29 cellular contexts compared by ENCODE assay signal in the genomic region with DNA sequence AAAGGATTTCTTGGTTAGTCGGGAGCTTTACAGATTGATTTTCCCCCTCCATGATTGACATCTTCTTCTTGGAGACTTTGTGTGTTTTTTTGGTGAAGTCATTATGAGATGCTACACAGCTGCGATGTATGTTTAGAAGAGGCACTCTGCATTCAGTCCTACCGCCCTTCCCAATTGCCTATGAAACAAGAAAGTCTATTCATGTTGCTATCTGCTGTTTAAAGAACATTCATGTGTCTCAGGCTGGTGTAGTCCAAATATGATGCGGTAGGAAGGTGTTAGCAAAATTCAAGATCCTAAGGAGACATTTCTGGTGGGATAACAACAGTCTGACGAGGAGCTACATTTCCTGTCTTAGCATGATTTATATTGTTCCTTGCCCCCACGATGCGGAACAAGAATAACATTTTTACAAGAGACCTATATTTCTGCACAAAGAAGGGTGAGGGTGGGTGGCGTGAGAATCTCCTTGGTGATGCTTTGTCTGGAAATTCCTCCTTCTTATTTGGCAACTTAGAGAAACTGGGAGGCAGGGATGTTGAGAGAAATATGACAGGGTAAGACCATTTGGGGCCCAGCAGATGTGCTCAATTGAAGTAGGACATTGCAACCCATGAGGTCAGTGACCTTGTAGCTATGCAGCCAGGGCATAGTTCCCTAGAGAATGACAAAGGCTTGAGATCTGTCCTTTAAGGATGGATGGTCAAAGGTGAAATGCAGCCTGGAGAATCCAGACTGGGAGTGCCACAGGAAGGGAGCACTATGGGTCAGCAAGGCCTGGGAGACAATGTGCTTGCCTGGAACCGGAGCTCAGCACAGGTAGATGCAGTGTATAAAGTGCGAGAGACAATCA.
DNase-seq lines count a peak whose midpoint lies in the region; ATAC-seq and TF ChIP-seq lines count a peak whose summit lies in the region.
"Had no signal": no experiment of that assay in that cellular context is flagged by ENCODE, and none has a peak within 500 bp of the region (broad histone marks: within the 10 kb centered on the region; RNA-seq: fewer than 3 reads in every experiment).

No MANE protein-coding gene starts in this region.

- no peak overlapping the region for H3K27ac Mint-ChIP-seq in Caco-2 (ENCODE audit: unreplicated experiment)
- H3K27ac Mint-ChIP-seq: activated CD4-positive, alpha-beta T cell treated with anti-CD3 and anti-CD28 coated beads, Interleukin-2, amount 10 ng/mL, durations not matched to agents 7 days and 5 days; B cell; CD8-positive, alpha-beta T cell; HFFc6 had no signal

- H3K4me1 ChIP-seq in left ventricle myocardium inferior = peaks cover 61% of the 10 kb centered on the region
- peaks cover 9% of the 10 kb centered on the region for H3K4me1 ChIP-seq in right cardiac atrium (ENCODE audit: control insufficient read depth, insufficient read depth, low read length)
- H3K4me1 ChIP-seq in parathyroid adenoma = peaks cover 26% of the 10 kb centered on the region
- peaks cover 6% of the 10 kb centered on the region; the same call in 1 of the 2 replicates for H3K4me1 ChIP-seq in Caco-2

- no TSS peak for BruUV-seq in Caco-2 (replicated peaks; lab: Mats Ljungman, UMichigan)

- H3K9ac ChIP-seq in parathyroid adenoma = no peak overlapping the region

- TF ChIP-seq CTCF in left ventricle myocardium inferior (IDR thresholded peaks at IDR 0.05; ENCODE audit: borderline replicate concordance) = no peak
- no peak for TF ChIP-seq CTCF in parathyroid adenoma (IDR thresholded peaks at IDR 0.05)
- TF ChIP-seq CTCF in Caco-2 (IDR thresholded peaks at IDR 0.05; ENCODE audit: insufficient read depth in 1 of 2, low read depth in 1 of 2, low read length in 1 of 2, severe bottlenecking in 1 of 2, unreplicated experiment in 1 of 2) = no peak

- H3K4me1 Mint-ChIP-seq in Caco-2 (ENCODE audit: low read depth, unreplicated experiment) = peaks cover 7% of the 10 kb centered on the region
- H3K4me1 Mint-ChIP-seq: activated CD4-positive, alpha-beta T cell treated with anti-CD3 and anti-CD28 coated beads, Interleukin-2, amount 10 ng/mL, durations not matched to agents 7 days and 5 days; B cell had no signal

- no peaks in the 10 kb centered on the region for H3K36me3 Mint-ChIP-seq in Caco-2 (ENCODE audit: insufficient read depth, unreplicated experiment)
- H3K36me3 Mint-ChIP-seq: CD8-positive, alpha-beta T cell had no signal

- POLR2A ChIA-PET in Caco-2 (lab: Charles Lee) = no interaction called here

- H3K36me3 ChIP-seq in left ventricle myocardium inferior (no peaks in the 10 kb centered on the region), parathyroid adenoma (ENCODE audit: control insufficient read depth, insufficient read depth, low read length) (no peaks in the 10 kb centered on the region), Caco-2 (ENCODE audit: control insufficient read depth, insufficient read depth, low read length) (no peaks in the 10 kb centered on the region)
- H3K36me3 ChIP-seq: lower lobe of right lung, neutrophil, prostate gland had no signal

- 69% methylated on average over 10 of the region's 10 CpGs for WGBS in right cardiac atrium

- no peaks in the 10 kb centered on the region for H3K9me3 Mint-ChIP-seq in Caco-2 (ENCODE audit: unreplicated experiment)
- H3K9me3 Mint-ChIP-seq: CD8-positive, alpha-beta T cell; HFFc6 had no signal

- H3K9me3 ChIP-seq in left ventricle myocardium inferior (replicated peaks) = no peaks in the 10 kb centered on the region
- H3K9me3 ChIP-seq in right cardiac atrium (ENCODE audit: control insufficient read depth, low read length) = no peaks in the 10 kb centered on the region
- H3K9me3 ChIP-seq in parathyroid adenoma (ENCODE audit: control insufficient read depth, low read length) = no peaks in the 10 kb centered on the region
- no peaks in the 10 kb centered on the region for H3K9me3 ChIP-seq in Caco-2
- H3K9me3 ChIP-seq: A549, lower lobe of right lung, neutrophil, prostate gland had no signal

- H3K27me3 ChIP-seq in left ventricle myocardium inferior (ENCODE audit: low read depth) (no peaks in the 10 kb centered on the region), right cardiac atrium (ENCODE audit: control insufficient read depth, insufficient read depth) (no peaks in the 10 kb centered on the region), parathyroid adenoma (ENCODE audit: control insufficient read depth, insufficient read depth, low read length) (no peaks in the 10 kb centered on the region), Caco-2 (replicated peaks; ENCODE audit: control insufficient read depth, insufficient read depth, low read length) (no peaks in the 10 kb centered on the region)
- H3K27me3 ChIP-seq: neutrophil had no signal

- peak overlapping the region; percentile 73 for H3K27ac ChIP-seq in left ventricle myocardium inferior (replicated peaks)
- no peak overlapping the region for H3K27ac ChIP-seq in right cardiac atrium (ENCODE audit: low read length)
- no peak overlapping the region for H3K27ac ChIP-seq in parathyroid adenoma
- H3K27ac ChIP-seq: A549, lower lobe of right lung, neutrophil, PC-9, prostate gland, VCaP had no signal

- DNase-seq in left ventricle myocardium inferior (no peak), right cardiac atrium (no peak), left kidney (ENCODE audit: low read depth, low spot score) (peak; percentile 76), DMS 273 treated with DMSO at 0.1 percent for 48 hours (lab: John Stamatoyannopoulos, UW) (no peak), Caco-2 (no peak)
- DNase-seq in activated CD8-positive, alpha-beta memory T cell treated with anti-CD3 and anti-CD28 coated beads, Interleukin-2, amount 50 U/mL, for 4 hours = no peak
- DNase-seq: activated CD4-positive, alpha-beta T cell treated with anti-CD3 and anti-CD28 coated beads, Interleukin-2, amount 10 ng/mL, durations not matched to agents 7 days and 5 days; activated naive CD4-positive, alpha-beta T cell treated with Interleukin-2 at 50 U/mL for 16 hours; amniotic stem cell; CD8-positive, alpha-beta T cell; DMS153; effector memory CD4-positive, alpha-beta T cell; erythroblast; HFFc6; lower lobe of right lung; NCI-H1105 treated with DMSO at 0.1 percent for 48 hours; NCI-H2029; NCI-H526 treated with DMSO at 0.1 percent for 48 hours; PC-9; SHP77; stimulated activated naive CD4-positive, alpha-beta T cell had no signal

- no peak overlapping the region for H3K4me3 Mint-ChIP-seq in Caco-2 (ENCODE audit: unreplicated experiment)
- H3K4me3 Mint-ChIP-seq: activated CD4-positive, alpha-beta T cell treated with anti-CD3 and anti-CD28 coated beads, Interleukin-2, amount 10 ng/mL, durations not matched to agents 7 days and 5 days; B cell; CD8-positive, alpha-beta T cell; HFFc6 had no signal

- H3K4me3 ChIP-seq in left ventricle myocardium inferior (no peak overlapping the region), right cardiac atrium (ENCODE audit: low read length) (no peak overlapping the region), parathyroid adenoma (ENCODE audit: low read depth, low read length) (no peak overlapping the region), Caco-2 (ENCODE audit: low read depth, low read length) (no peak overlapping the region)
- H3K4me3 ChIP-seq: A549, K562, lower lobe of right lung, PC-9, prostate gland had no signal

- intact Hi-C loops in left ventricle myocardium inferior (cut with micrococcal nuclease) (no loop called here), right cardiac atrium (cut with DNase I) (no loop called here), Caco-2 (cut with micrococcal nuclease; ENCODE audit: unreplicated experiment) (no loop called here)

- H3K79me2 ChIP-seq in parathyroid adenoma = no peaks in the 10 kb centered on the region

- CTCF ChIA-PET in Caco-2 (lab: Charles Lee) = no interaction called here

- ATAC-seq in right cardiac atrium (no peak), HG03565 (IDR thresholded peaks at IDR 0.05; ENCODE audit: unreplicated experiment) (no peak)
- ATAC-seq: A549; CD8-positive, alpha-beta T cell; K562; lower lobe of right lung had no signal

- H2AFZ ChIP-seq in parathyroid adenoma = peak overlapping the region; percentile 61
- H2AFZ ChIP-seq: PC-9 had no signal

- no peak overlapping the region for H3K4me2 ChIP-seq in parathyroid adenoma (ENCODE audit: low read length)
- H3K4me2 ChIP-seq: A549, PC-9 had no signal

- H3K27me3 Mint-ChIP-seq in Caco-2 (ENCODE audit: insufficient read depth, unreplicated experiment) = no peaks in the 10 kb centered on the region
- H3K27me3 Mint-ChIP-seq: activated CD4-positive, alpha-beta T cell treated with anti-CD3 and anti-CD28 coated beads, Interleukin-2, amount 10 ng/mL, durations not matched to agents 7 days and 5 days; B cell had no signal
